In the genomic region with DNA sequence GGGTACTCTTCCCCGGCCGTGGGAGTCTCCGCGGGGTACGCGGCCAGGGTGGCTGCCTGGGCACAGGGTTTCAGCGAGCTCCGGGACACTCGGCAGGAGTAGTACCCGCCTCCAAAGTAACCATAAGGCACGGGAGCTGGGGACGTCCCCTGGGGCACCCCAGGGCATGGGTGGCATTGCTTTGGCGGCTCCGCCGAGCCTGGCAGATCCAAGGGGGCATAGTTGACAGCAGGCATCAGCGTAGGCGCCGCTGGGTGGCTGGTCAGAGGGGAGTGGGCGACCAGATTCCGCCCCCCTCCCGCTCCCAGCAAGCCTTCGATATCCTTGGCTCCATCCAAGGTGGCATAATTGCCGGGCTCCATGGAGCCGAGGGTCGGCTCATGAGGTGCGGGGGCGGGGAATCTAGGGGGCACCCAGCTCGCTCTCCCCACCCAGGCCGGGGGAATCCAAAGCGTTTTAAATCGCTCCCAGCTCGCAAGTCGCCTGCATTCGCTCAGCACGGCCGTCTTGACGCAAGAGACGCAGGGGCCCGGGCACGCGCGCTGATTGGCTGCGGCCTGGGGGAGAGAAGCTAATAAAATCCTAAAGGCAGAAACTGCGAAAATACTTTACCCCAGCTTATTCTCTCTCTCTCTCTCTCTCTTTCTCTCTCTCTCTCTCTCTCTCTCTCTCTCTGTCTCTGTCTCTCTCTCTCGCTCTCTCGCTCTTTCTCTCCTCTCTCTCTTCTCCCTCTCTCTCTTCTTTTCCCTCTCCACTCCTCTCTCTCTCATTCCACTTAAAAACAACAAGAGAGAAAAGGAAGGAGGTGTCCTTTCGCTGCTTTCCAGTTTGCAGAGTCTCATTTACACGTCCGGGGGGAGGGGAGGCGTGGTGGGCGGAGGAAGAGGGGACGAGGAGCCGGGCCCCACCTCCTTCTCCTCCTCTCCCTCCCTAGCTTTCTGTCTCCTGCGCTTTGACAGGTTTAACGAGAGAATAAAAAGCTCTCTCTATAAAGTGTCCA, we compare ENCODE assay signal across 8 cellular contexts. TPM values are rescaled to one million over a fixed set of nuclear protein-coding genes. Genes with fewer than 3 reads are reported as not detected.
DNase-seq lines count a peak whose midpoint lies in the region; ATAC-seq, FAIRE-seq and TF ChIP-seq lines count a peak whose summit lies in the region.

A gene (minus strand): TSS at position 519 of the 1,000 bp plus-strand sequence. CDS start 157 bp downstream, at position 362.

- no peaks in the 10 kb centered on the region for H3K36me3 Mint-ChIP-seq in activated T-helper 17 cell treated with anti-CD3 and anti-CD28 coated beads, Interleukin-2, amount 50 U/mL, for 72 hours (ENCODE audit: low read depth)

- DNase-seq in ELR (ENCODE audit: low read depth): peak; percentile 71
- peak; percentile 35 for DNase-seq in NCI-H2196 treated with DMSO at 0.1 percent for 48 hours (lab: John Stamatoyannopoulos, UW; ENCODE audit: unreplicated experiment)
- DNase-seq in keratinocyte (ENCODE audit: low read depth, low spot score): no peak
- peak; percentile 43 for DNase-seq in testis
- no peak for DNase-seq in GM12891 (ENCODE audit: insufficient read length, low spot score)
- no peak for DNase-seq in NCI-H2171 (lab: John Stamatoyannopoulos, UW)
- no peak for DNase-seq in GM19238 (ENCODE audit: insufficient read length, low spot score)

- no peak for ATAC-seq in activated T-helper 17 cell treated with anti-CD3 and anti-CD28 coated beads, Interleukin-2, amount 50 U/mL, for 72 hours (replicated peaks)

- H2AFZ ChIP-seq in keratinocyte (ENCODE audit: control insufficient read depth, low read length): no peak within 1 kb of the TSS

- H3K27ac Mint-ChIP-seq in activated T-helper 17 cell treated with anti-CD3 and anti-CD28 coated beads, Interleukin-2, amount 50 U/mL, for 72 hours: no peak within 1 kb of the TSS

- H3K27me3 ChIP-seq in keratinocyte (ENCODE audit: control insufficient read depth, extremely low read depth, insufficient read depth, low read length) (peaks cover 99% of the 10 kb centered on the region), testis (peaks cover 6% of the 10 kb centered on the region)

- peak within 1 kb of the TSS; percentile 27 for H3K4me2 ChIP-seq in keratinocyte (ENCODE audit: control insufficient read depth, extremely low read depth, insufficient read depth, low read depth, low read length)

- dilution Hi-C loops in keratinocyte (cut with MboI; ENCODE audit: extremely low pct_ligation_motif_present, low sequenced_read_pairs): no loop called here

- peaks cover 83% of the 10 kb centered on the region for H3K27me3 Mint-ChIP-seq in activated T-helper 17 cell treated with anti-CD3 and anti-CD28 coated beads, Interleukin-2, amount 50 U/mL, for 72 hours

- H3K9ac ChIP-seq in keratinocyte (ENCODE audit: control insufficient read depth, extremely low read depth, insufficient read depth, low read length): no peak within 1 kb of the TSS

- H3K79me2 ChIP-seq in keratinocyte (ENCODE audit: control insufficient read depth, insufficient read depth, low read length): no peaks in the 10 kb centered on the region

- TF ChIP-seq POLR2A in testis (IDR thresholded peaks at IDR 0.05) (no peak), GM12891 (IDR thresholded peaks at IDR 0.05; ENCODE audit: low read depth, low read length) (no peak)

- 1 to 3% methylated on average over 28 to 55 of the region's 55 CpGs for WGBS in testis, 2 donors

- H3K9me3 Mint-ChIP-seq in activated T-helper 17 cell treated with anti-CD3 and anti-CD28 coated beads, Interleukin-2, amount 50 U/mL, for 72 hours: no peaks in the 10 kb centered on the region

- peak within 1 kb of the TSS; percentile 32 for H3K4me3 Mint-ChIP-seq in activated T-helper 17 cell treated with anti-CD3 and anti-CD28 coated beads, Interleukin-2, amount 50 U/mL, for 72 hours

- no peak for FAIRE-seq in keratinocyte (lab: Jason Lieb, UNC)
- no peak for FAIRE-seq in GM12891 (lab: Jason Lieb, UNC)

- H3K9me1 ChIP-seq in keratinocyte (ENCODE audit: control insufficient read depth, extremely low read depth, insufficient read depth, low read length): no peaks in the 10 kb centered on the region

- H3K4me1 ChIP-seq in keratinocyte (ENCODE audit: control insufficient read depth, extremely low read depth, insufficient read depth, low read length): peaks cover under 1% of the 10 kb centered on the region
- peaks cover 20% of the 10 kb centered on the region for H3K4me1 ChIP-seq in testis

- intact Hi-C loops in testis (cut with DNase I; ENCODE audit: low total_unique reads): loop anchor here (5.0 to 10.0 kb wide), 2 partner anchors 66 to 154 kb away; no protein-coding TSS in a partner anchor

- H3K9me3 ChIP-seq in keratinocyte (ENCODE audit: control insufficient read depth, low read depth, low read length) (no peaks in the 10 kb centered on the region), testis (no peaks in the 10 kb centered on the region)

- H3K4me1 Mint-ChIP-seq in activated T-helper 17 cell treated with anti-CD3 and anti-CD28 coated beads, Interleukin-2, amount 50 U/mL, for 72 hours: peaks cover 11% of the 10 kb centered on the region

- H3K4me3 ChIP-seq in keratinocyte (ENCODE audit: control insufficient read depth in 2 of 3, extremely low read depth in 1 of 3, insufficient read depth in 2 of 3, low read depth in 1 of 3, low read length in 3 of 3) (peak within 1 kb of the TSS in 1 of 3 experiments; percentile 15), testis (peak within 1 kb of the TSS in 1 of 2 donors; percentile 17)

- H3K36me3 ChIP-seq in keratinocyte (ENCODE audit: control insufficient read depth in 2 of 2, extremely low read depth in 1 of 2, insufficient read depth in 2 of 2, low read length in 2 of 2) (no peaks in the 10 kb centered on the region), testis (ENCODE audit: low read depth, missing control alignments) (no peaks in the 10 kb centered on the region)

- H3K27ac ChIP-seq in keratinocyte (ENCODE audit: control insufficient read depth, insufficient read depth, low read length) (no peak within 1 kb of the TSS), testis (no peak within 1 kb of the TSS)

- no peaks in the 10 kb centered on the region for H4K20me1 ChIP-seq in keratinocyte (ENCODE audit: control insufficient read depth, extremely low read depth, insufficient read depth, low read length)

- no peak for TF ChIP-seq CTCF in keratinocyte (optimal IDR thresholded peaks at IDR 0.05 in 1 of 3, IDR thresholded peaks at IDR 0.05 in 1 of 3, conservative IDR thresholded peaks at IDR 0.05 in 1 of 3; ENCODE audit: extremely low read depth in 1 of 3, insufficient read depth in 2 of 3, low read length in 3 of 3)
- no peak for TF ChIP-seq CTCF in testis (IDR thresholded peaks at IDR 0.05)

TF ChIP-seq in GM12891, 5 proteins besides CTCF, POLR2A, EP300 and RAD21:
- TF ChIP-seq SPI1 (IDR thresholded peaks at IDR 0.05; ENCODE audit: low read depth, low read length): no peak
- no peak for TF ChIP-seq TAF1 (IDR thresholded peaks at IDR 0.05; ENCODE audit: low read depth, low read length)
- TF ChIP-seq PAX5 (IDR thresholded peaks at IDR 0.05; ENCODE audit: insufficient read depth, low read length, severe bottlenecking): no peak
- no peak for TF ChIP-seq POLR2AphosphoS5 (IDR thresholded peaks at IDR 0.05; ENCODE audit: low read depth, low read length)
- no peak for TF ChIP-seq POU2F2 (IDR thresholded peaks at IDR 0.05; ENCODE audit: low read depth, low read length)
TF ChIP-seq in GM12891: peak in this region for 0.

RNA-seq across cellular contexts. Expression of the gene that starts here (rescaled TPM):
- not detected for total RNA-seq in activated T-helper 17 cell treated with anti-CD3 and anti-CD28 coated beads, Interleukin-2, amount 50 U/mL, for 72 hours
- polyA plus RNA-seq in keratinocyte: not detected in 3 replicates
- polyA plus RNA-seq in keratinocyte (2011; ENCODE audit: low read depth): not detected
- polyA plus RNA-seq in keratinocyte (2011; cell fraction: cytosol; rRNA removed): not detected in 2 replicates
- not detected in 2 replicates for polyA plus RNA-seq in keratinocyte (2011; cell fraction: nucleus; rRNA removed)
- not detected in 2 replicates for polyA plus RNA-seq in keratinocyte (2012; ENCODE audit: low replicate concordance)
- not detected in 3 replicates for polyA minus RNA-seq in keratinocyte
- polyA minus RNA-seq in keratinocyte (2011; cell fraction: cytosol; rRNA and poly(A)+ RNA removed): not detected
- not detected in 2 replicates for polyA minus RNA-seq in keratinocyte (2011; cell fraction: nucleus; rRNA and poly(A)+ RNA removed)
- total RNA-seq in testis: under 1 TPM in 1 of 2 donors, not detected in 1; 0.24 TPM
- not detected for polyA plus RNA-seq in testis (ENCODE audit: insufficient read depth, low read depth, low replicate concordance)
- polyA plus RNA-seq in GM12891 (2012; ENCODE audit: low read depth, missing spikeins): not detected

Comparison
In these comparisons a context has a peak if more than half of its experiments do, and no peak if none do; other contexts are left out.
1. Peak in DNase-seq in testis; RNA of the gene not detected or under 1 TPM.
2. DNase-seq: peak in ELR (single experiment) and NCI-H2196 treated with DMSO at 0.1 percent for 48 hours (single experiment); none in keratinocyte (single experiment), GM12891 (single experiment), NCI-H2171 (single experiment) and GM19238 (single experiment).